Comparison of ENCODE assay signal across 31 cellular contexts in genomic region chr16:53537591-53537990, GRCh38.
"Had no signal": no experiment of that assay in that cellular context is flagged by ENCODE, and none has a peak within 500 bp of the region (broad histone marks: within the 10 kb centered on the region; RNA-seq: fewer than 3 reads in every experiment).

No MANE protein-coding gene starts in this region.

- H3K27me3 ChIP-seq: SJCRH30 had no signal

- H3K4me1 Mint-ChIP-seq: brain had no signal

- DNase-seq: activated CD4-positive, alpha-beta memory T cell treated with anti-CD3 and anti-CD28 coated beads, Interleukin-2, amount 10 ng/mL, durations not matched to agents 7 days and 5 days; activated CD4-positive, alpha-beta T cell treated with anti-CD3 and anti-CD28 coated beads for 1 hour; activated CD4-positive, alpha-beta T cell treated with anti-CD3 and anti-CD28 coated beads for 48 hours; activated CD4-positive, CD25-positive, alpha-beta regulatory T cell; activated gamma-delta T cell; activated naive CD4-positive, alpha-beta T cell treated with Interleukin-2 at 50 U/mL for 16 hours; activated naive CD8-positive, alpha-beta T cell treated with anti-CD3 and anti-CD28 coated beads, Interleukin-2, amount 50 U/mL, for 24 hours; activated T-cell treated with anti-CD3 and anti-CD28 coated beads, Interleukin-2, amount 50 U/mL, for 24 hours; anterior cingulate cortex; caudate nucleus; MM.1S; MV-4-11; NCI-H1092; NCI-H1436 treated with DMSO at 0.1 percent for 48 hours; NCI-H187; NCI-H2171 treated with DMSO at 0.1 percent for 48 hours; NCI-H2227 treated with DMSO at 0.1 percent for 48 hours; NCI-H446; NCI-H510A treated with DMSO at 0.1 percent for 48 hours; NCI-H526 treated with DMSO at 0.1 percent for 48 hours; NCI-H774; SHP77; SJCRH30; T1000; WERI-Rb-1 had no signal

- H3K36me3 ChIP-seq: SJCRH30, WERI-Rb-1 had no signal

- ATAC-seq: activated naive CD8-positive, alpha-beta T cell treated with anti-CD3 and anti-CD28 coated beads, Interleukin-2, amount 50 U/mL, for 24 hours; Panc1 had no signal

- H3K4me1 ChIP-seq: SJCRH30 had no signal

- H3K4me3 ChIP-seq: SJCRH30, SK-N-MC had no signal

- H3K27ac ChIP-seq: KMS-11, SJCRH30, SK-N-MC, WERI-Rb-1 had no signal

- H3K36me3 Mint-ChIP-seq: brain had no signal

- H3K4me3 Mint-ChIP-seq: activated CD4-positive, alpha-beta memory T cell treated with anti-CD3 and anti-CD28 coated beads, Interleukin-2, amount 10 ng/mL, durations not matched to agents 7 days and 5 days; activated naive CD8-positive, alpha-beta T cell; activated naive CD8-positive, alpha-beta T cell treated with anti-CD3 and anti-CD28 coated beads, Interleukin-2, amount 50 U/mL, for 24 hours; activated T-cell treated with anti-CD3 and anti-CD28 coated beads, Interleukin-2, amount 50 U/mL, for 24 hours; brain had no signal

- H3K27ac Mint-ChIP-seq: activated CD4-positive, alpha-beta memory T cell treated with anti-CD3 and anti-CD28 coated beads, Interleukin-2, amount 10 ng/mL, durations not matched to agents 7 days and 5 days; activated naive CD8-positive, alpha-beta T cell; activated naive CD8-positive, alpha-beta T cell treated with anti-CD3 and anti-CD28 coated beads, Interleukin-2, amount 50 U/mL, for 24 hours; activated T-cell treated with anti-CD3 and anti-CD28 coated beads, Interleukin-2, amount 50 U/mL, for 24 hours; activated T-helper 2 cell treated with anti-CD3 and anti-CD28 coated beads, Interferon-gamma antibody, Interleukin-2, Interleukin-4, amounts not matched to agents 10 μg/mL and 5 μg/mL and 100 μg/mL, durations not matched to agents 14 hours and 24 hours and 36 hours had no signal

- H3K9me3 Mint-ChIP-seq: activated CD4-positive, alpha-beta memory T cell treated with anti-CD3 and anti-CD28 coated beads, Interleukin-2, amount 10 ng/mL, durations not matched to agents 7 days and 5 days; activated naive CD8-positive, alpha-beta T cell treated with anti-CD3 and anti-CD28 coated beads, Interleukin-2, amount 50 U/mL, for 24 hours; activated T-cell treated with anti-CD3 and anti-CD28 coated beads, Interleukin-2, amount 50 U/mL, for 24 hours; activated T-helper 2 cell treated with anti-CD3 and anti-CD28 coated beads, Interferon-gamma antibody, Interleukin-2, Interleukin-4, amounts not matched to agents 10 μg/mL and 5 μg/mL and 100 μg/mL, durations not matched to agents 14 hours and 24 hours and 36 hours had no signal

- H3K27me3 Mint-ChIP-seq: activated CD4-positive, alpha-beta memory T cell treated with anti-CD3 and anti-CD28 coated beads, Interleukin-2, amount 10 ng/mL, durations not matched to agents 7 days and 5 days had no signal

- H3K9me3 ChIP-seq: SJCRH30 had no signal
